Comparison of ENCODE assay signal across 15 cellular contexts in the genomic region with DNA sequence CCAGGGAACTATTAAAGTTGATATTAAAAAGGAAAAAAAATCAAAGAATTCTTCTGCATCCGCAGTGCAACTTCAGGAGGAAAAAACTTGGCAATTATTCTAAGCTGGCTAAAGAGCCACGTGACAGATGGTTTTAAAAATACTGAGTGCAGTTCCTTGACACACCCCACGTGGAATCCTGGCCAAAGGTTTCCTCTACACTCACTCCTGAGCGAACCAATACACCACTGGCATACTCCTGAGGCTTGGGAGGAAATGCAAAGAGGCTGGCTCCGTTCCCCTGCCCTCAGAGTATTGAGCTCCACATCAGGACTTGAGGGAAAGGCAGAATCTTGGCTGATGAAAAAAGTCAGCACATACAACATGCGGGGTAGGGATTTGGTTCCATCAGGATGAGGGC.
DNase-seq lines count a peak whose midpoint lies in the region; ATAC-seq, FAIRE-seq and TF ChIP-seq lines count a peak whose summit lies in the region.
"Had no signal": no experiment of that assay in that cellular context is flagged by ENCODE, and none has a peak within 500 bp of the region (broad histone marks: within the 10 kb centered on the region; RNA-seq: fewer than 3 reads in every experiment).

No MANE protein-coding gene starts in this region.

- H3K36me3 ChIP-seq in left lung = no peaks in the 10 kb centered on the region
- H3K36me3 ChIP-seq: HAP-1 had no signal

- intact Hi-C loops in left lung (cut with DNase I) = no loop called here

- no peaks in the 10 kb centered on the region for H3K9me3 ChIP-seq in left lung
- H3K9me3 ChIP-seq: HAP-1 had no signal

- H3K4me3 ChIP-seq in left lung = no peak overlapping the region
- H3K4me3 ChIP-seq: HAP-1, PC-9 had no signal

- peak; percentile 84 for ATAC-seq in left lung

- TF ChIP-seq CTCF in RWPE1 (conservative IDR thresholded peaks at IDR 0.05; ENCODE audit: low read depth) = no peak
- TF ChIP-seq CTCF in left lung (IDR thresholded peaks at IDR 0.05) = no peak

- POLR2A ChIA-PET in RWPE1 (lab: Yijun Ruan, JAX; ENCODE audit: low non-redundant PET) = no interaction called here

- peak overlapping the region; percentile 55 for H3K27ac ChIP-seq in RWPE1
- H3K27ac ChIP-seq in left lung = no peak overlapping the region
- H3K27ac ChIP-seq: HL-60, PC-9 had no signal

- TF ChIP-seq POLR2A in H54 (IDR thresholded peaks at IDR 0.05; ENCODE audit: low read depth, low read length) = no peak

- no peaks in the 10 kb centered on the region for H3K27me3 ChIP-seq in left lung

- H3K4me1 ChIP-seq in left lung = no peaks in the 10 kb centered on the region
- H3K4me1 ChIP-seq: HAP-1 had no signal

- DNase-seq in RWPE1 (ENCODE audit: low spot score) (no peak), left lung (no peak), stromal cell of bone marrow (ENCODE audit: low read depth) (peak; percentile 2), NCI-H345 (lab: John Stamatoyannopoulos, UW) (no peak), activated T-cell treated with anti-CD3 and anti-CD28 coated beads for 4 hours (no peak), H54 (ENCODE audit: insufficient read length, low spot score) (no peak)
- DNase-seq: CD4-positive, CD25-positive, alpha-beta regulatory T cell; Kasumi-1; NCI-H187; NCI-H748 treated with DMSO at 0.1 percent for 48 hours; PC-9 had no signal

- FAIRE-seq in colon (lab: Jason Lieb, UNC) (peak; percentile 81), H54 (lab: Jason Lieb, UNC) (no peak)
- FAIRE-seq: HTR-8/SVneo had no signal

- CTCF ChIA-PET in RWPE1 (lab: Yijun Ruan, JAX) = no interaction called here
